In the genomic region with DNA sequence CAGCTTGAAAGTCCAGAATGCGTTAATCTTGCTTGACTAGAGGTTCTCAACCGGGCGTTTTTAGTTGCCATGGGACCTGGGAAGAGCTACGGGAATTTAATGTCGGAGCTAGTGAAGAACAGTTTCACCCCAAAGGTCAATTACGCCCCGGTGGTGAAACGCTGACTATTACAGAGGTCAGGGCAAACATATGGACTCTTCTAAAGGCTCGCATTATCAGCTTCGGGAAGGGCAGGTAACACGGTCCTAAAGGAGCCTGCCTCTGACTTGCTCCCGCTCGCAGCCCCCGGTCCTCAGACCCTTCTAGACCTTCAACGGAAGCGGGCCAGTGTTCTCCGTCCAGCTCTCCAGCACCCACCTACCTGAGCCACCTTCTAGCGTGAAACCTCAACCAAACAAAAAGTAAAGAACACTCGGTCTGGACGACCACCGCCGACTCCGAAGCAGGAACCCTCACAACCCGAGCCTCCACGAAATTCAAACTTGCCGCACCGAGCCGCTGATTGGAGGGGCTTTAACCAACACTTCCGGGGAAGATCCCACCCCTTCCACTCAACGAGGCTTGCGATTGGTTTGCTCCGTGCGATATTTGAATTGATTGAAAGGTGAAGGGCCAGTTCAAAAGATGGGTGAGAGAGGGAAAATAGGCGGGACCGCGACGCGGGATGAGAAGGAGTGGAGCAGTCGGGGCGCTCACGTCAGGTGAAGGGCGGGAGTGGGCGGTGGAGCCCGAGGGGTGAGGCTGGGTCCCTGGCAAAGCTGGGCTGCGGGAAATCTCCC, we compare ENCODE assay signal across 8 cellular contexts. TPM values are rescaled to one million over a fixed set of nuclear protein-coding genes. Genes with fewer than 3 reads are reported as not detected.
A peak's percentile ranks its signal among the peaks of the same experiment; 100 is the strongest.
DNase-seq lines count a peak whose midpoint lies in the region; ATAC-seq, FAIRE-seq and TF ChIP-seq lines count a peak whose summit lies in the region.

A gene with protein sequence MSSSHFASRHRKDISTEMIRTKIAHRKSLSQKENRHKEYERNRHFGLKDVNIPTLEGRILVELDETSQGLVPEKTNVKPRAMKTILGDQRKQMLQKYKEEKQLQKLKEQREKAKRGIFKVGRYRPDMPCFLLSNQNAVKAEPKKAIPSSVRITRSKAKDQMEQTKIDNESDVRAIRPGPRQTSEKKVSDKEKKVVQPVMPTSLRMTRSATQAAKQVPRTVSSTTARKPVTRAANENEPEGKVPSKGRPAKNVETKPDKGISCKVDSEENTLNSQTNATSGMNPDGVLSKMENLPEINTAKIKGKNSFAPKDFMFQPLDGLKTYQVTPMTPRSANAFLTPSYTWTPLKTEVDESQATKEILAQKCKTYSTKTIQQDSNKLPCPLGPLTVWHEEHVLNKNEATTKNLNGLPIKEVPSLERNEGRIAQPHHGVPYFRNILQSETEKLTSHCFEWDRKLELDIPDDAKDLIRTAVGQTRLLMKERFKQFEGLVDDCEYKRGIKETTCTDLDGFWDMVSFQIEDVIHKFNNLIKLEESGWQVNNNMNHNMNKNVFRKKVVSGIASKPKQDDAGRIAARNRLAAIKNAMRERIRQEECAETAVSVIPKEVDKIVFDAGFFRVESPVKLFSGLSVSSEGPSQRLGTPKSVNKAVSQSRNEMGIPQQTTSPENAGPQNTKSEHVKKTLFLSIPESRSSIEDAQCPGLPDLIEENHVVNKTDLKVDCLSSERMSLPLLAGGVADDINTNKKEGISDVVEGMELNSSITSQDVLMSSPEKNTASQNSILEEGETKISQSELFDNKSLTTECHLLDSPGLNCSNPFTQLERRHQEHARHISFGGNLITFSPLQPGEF (minus strand): TSS at position 485 of the 780 bp plus-strand sequence. CDS start 2,406 bp downstream, outside the sequence.

- H3K79me2 ChIP-seq in parathyroid adenoma, result no peaks in the 10 kb centered on the region

- H3K27me3 ChIP-seq in cardiac muscle cell (no peaks in the 10 kb centered on the region), parathyroid adenoma (ENCODE audit: control insufficient read depth, insufficient read depth, low read length) (no peaks in the 10 kb centered on the region), transverse colon (no peaks in the 10 kb centered on the region)

- peak; percentile 96 for ATAC-seq in HG02840 (IDR thresholded peaks at IDR 0.05; ENCODE audit: low FRiP score, unreplicated experiment)

- peak; percentile 99 for FAIRE-seq in GM12892 (lab: Jason Lieb, UNC)

- peak within 1 kb of the TSS; percentile 92 for H2AFZ ChIP-seq in parathyroid adenoma

- DNase-seq in GM12892 (ENCODE audit: insufficient read length) (peak; percentile 75), NCI-H1436 (lab: John Stamatoyannopoulos, UW) (peak; percentile 97), SW480 (ENCODE audit: low spot score) (peak; percentile 97), cardiac muscle cell (ENCODE audit: low read depth in 1 of 2, low spot score in 1 of 2) (peak; percentile 96), transverse colon (peak; percentile 95)
- DNase-seq in activated naive CD8-positive, alpha-beta T cell treated with anti-CD3 and anti-CD28 coated beads, Interleukin-2, amount 50 U/mL, for 16 hours (ENCODE audit: low read depth, low spot score), result peak; percentile 77

- no peak for TF ChIP-seq EP300 in transverse colon (IDR thresholded peaks at IDR 0.05; ENCODE audit: low read depth)

- 0 to 1% methylated on average over 11 to 40 of the region's 45 CpGs for WGBS in transverse colon (ENCODE audit: low coverage in 1 of 2), 2 donors

- H3K36me3 ChIP-seq in cardiac muscle cell (no peaks in the 10 kb centered on the region), parathyroid adenoma (ENCODE audit: control insufficient read depth, insufficient read depth, low read length) (no peaks in the 10 kb centered on the region), transverse colon (no peaks in the 10 kb centered on the region)

- TF ChIP-seq CTCF in cardiac muscle cell (IDR thresholded peaks at IDR 0.05; ENCODE audit: low read depth, low read length), result no peak
- no peak for TF ChIP-seq CTCF in parathyroid adenoma (IDR thresholded peaks at IDR 0.05)
- TF ChIP-seq CTCF in transverse colon (IDR thresholded peaks at IDR 0.05), result no peak

- intact Hi-C loops in transverse colon (cut with DNase I; ENCODE audit: low total_unique reads), result no loop called here

- peak within 1 kb of the TSS; percentile 48 for H3K4me3 ChIP-seq in cardiac muscle cell
- H3K4me3 ChIP-seq in parathyroid adenoma (ENCODE audit: low read depth, low read length), result peak within 1 kb of the TSS; percentile 61
- peak within 1 kb of the TSS; percentile 24 to 61 (median 48) for H3K4me3 ChIP-seq in transverse colon

- peak within 1 kb of the TSS; percentile 70 for H3K4me2 ChIP-seq in parathyroid adenoma (ENCODE audit: low read length)

- no peaks in the 10 kb centered on the region for H3K9me3 ChIP-seq in cardiac muscle cell (ENCODE audit: low read depth)
- no peaks in the 10 kb centered on the region for H3K9me3 ChIP-seq in parathyroid adenoma (ENCODE audit: control insufficient read depth, low read length)
- H3K9me3 ChIP-seq in transverse colon, result no peaks in the 10 kb centered on the region

- no peak within 1 kb of the TSS for H3K9ac ChIP-seq in parathyroid adenoma

- H3K4me1 ChIP-seq in cardiac muscle cell (ENCODE audit: low read depth) (no peaks in the 10 kb centered on the region), parathyroid adenoma (no peaks in the 10 kb centered on the region), transverse colon (peaks cover 0 to 15% (median 3%) of the 10 kb centered on the region in 4 donors)

- in situ Hi-C loops in transverse colon (cut with MboI; ENCODE audit: low pct_ligation_motif_present in 1 of 4, low pct_unique_long_range_greater_than_20kb in 1 of 4, low sequenced_read_pairs in 3 of 4), result no loop called here

- peak within 1 kb of the TSS; percentile 11 for H3K27ac ChIP-seq in cardiac muscle cell
- H3K27ac ChIP-seq in parathyroid adenoma, result peak within 1 kb of the TSS; percentile 6
- peak within 1 kb of the TSS; percentile 49 to 78 (median 75) for H3K27ac ChIP-seq in transverse colon

- TF ChIP-seq POLR2A in GM12892 (IDR thresholded peaks at IDR 0.05; ENCODE audit: low read depth, low read length) (peak; percentile 73), transverse colon (IDR thresholded peaks at IDR 0.05) (peak; percentile 70)

RNA-seq across cellular contexts. Expression of the gene that starts here (rescaled TPM):
- polyA plus RNA-seq in GM12892 (2012; ENCODE audit: missing spikeins), result 32.3 TPM
- total RNA-seq in cardiac muscle cell (3.4 and 37.4 TPM in 2 replicates), transverse colon (10 to 100 TPM in 1 of 4 donors, 1 to 10 TPM in 2, under 1 TPM in 1; 0.82 to 11.5 (median 1.3) TPM)
- polyA plus RNA-seq in cardiac muscle cell, result 5.9 and 71.1 TPM in 2 replicates

Comparison
In these comparisons a context has a peak if more than half of its experiments do, and no peak if none do; other contexts are left out.
1. Peak in every context shown above with its lines: DNase-seq, ATAC-seq, H3K4me3 ChIP-seq and H3K27ac ChIP-seq.
2. H3K27ac ChIP-seq: peak in every context shown above with its lines; median percentile 75 in transverse colon; 11 in cardiac muscle cell; 6 in parathyroid adenoma.